In genomic region chr5:180623411-180623834, GRCh38 we compare ENCODE assay signal across 1 cellular context.
TF ChIP-seq lines count a peak whose summit lies in the region.

No MANE protein-coding gene starts in this region.

TF ChIP-seq in HepG2, 621 proteins besides CTCF, POLR2A, EP300 and RAD21:
- TF ChIP-seq, protein P1, sequence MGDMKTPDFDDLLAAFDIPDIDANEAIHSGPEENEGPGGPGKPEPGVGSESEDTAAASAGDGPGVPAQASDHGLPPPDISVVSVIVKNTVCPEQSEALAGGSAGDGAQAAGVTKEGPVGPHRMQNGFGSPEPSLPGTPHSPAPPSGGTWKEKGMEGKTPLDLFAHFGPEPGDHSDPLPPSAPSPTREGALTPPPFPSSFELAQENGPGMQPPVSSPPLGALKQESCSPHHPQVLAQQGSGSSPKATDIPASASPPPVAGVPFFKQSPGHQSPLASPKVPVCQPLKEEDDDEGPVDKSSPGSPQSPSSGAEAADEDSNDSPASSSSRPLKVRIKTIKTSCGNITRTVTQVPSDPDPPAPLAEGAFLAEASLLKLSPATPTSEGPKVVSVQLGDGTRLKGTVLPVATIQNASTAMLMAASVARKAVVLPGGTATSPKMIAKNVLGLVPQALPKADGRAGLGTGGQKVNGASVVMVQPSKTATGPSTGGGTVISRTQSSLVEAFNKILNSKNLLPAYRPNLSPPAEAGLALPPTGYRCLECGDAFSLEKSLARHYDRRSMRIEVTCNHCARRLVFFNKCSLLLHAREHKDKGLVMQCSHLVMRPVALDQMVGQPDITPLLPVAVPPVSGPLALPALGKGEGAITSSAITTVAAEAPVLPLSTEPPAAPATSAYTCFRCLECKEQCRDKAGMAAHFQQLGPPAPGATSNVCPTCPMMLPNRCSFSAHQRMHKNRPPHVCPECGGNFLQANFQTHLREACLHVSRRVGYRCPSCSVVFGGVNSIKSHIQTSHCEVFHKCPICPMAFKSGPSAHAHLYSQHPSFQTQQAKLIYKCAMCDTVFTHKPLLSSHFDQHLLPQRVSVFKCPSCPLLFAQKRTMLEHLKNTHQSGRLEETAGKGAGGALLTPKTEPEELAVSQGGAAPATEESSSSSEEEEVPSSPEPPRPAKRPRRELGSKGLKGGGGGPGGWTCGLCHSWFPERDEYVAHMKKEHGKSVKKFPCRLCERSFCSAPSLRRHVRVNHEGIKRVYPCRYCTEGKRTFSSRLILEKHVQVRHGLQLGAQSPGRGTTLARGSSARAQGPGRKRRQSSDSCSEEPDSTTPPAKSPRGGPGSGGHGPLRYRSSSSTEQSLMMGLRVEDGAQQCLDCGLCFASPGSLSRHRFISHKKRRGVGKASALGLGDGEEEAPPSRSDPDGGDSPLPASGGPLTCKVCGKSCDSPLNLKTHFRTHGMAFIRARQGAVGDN (CRISPR knock-in tag; IDR thresholded peaks at IDR 0.05) = 0 out of 2 replicates have a peak, but pooled peaks have one; percentile 11
- no peak for TF ChIP-seq ZNF614 (CRISPR knock-in tag; IDR thresholded peaks at IDR 0.05; ENCODE audit: borderline replicate concordance)
